Comparison of ENCODE assay signal across 11 cellular contexts in genomic region chr6:74343804-74344203, GRCh38.
A peak's percentile ranks its signal among the peaks of the same experiment; 100 is the strongest.
DNase-seq lines count a peak whose midpoint lies in the region; ATAC-seq, FAIRE-seq and TF ChIP-seq lines count a peak whose summit lies in the region.
"Had no signal": no experiment of that assay in that cellular context is flagged by ENCODE, and none has a peak within 500 bp of the region (broad histone marks: within the 10 kb centered on the region; RNA-seq: fewer than 3 reads in every experiment).

No MANE protein-coding gene starts in this region.

- POLR2A ChIA-PET in A549 (lab: Yijun Ruan, JAX), result no interaction called here

- FAIRE-seq in A549 (lab: Jason Lieb, UNC), result no peak

- H3K23ac ChIP-seq in mesendoderm (ENCODE audit: low read length), result no peak overlapping the region

- no peaks in the 10 kb centered on the region for H3K79me1 ChIP-seq in mesendoderm (ENCODE audit: low read length)

- TF ChIP-seq CTCF in A549 (IDR thresholded peaks at IDR 0.05) (peak; percentile 43), GM12872 (IDR thresholded peaks at IDR 0.05; ENCODE audit: insufficient read depth, low read depth, low read length) (peak; percentile 12; the same call in 1 of the 3 replicates), foreskin fibroblast (IDR thresholded peaks at IDR 0.05; ENCODE audit: low read depth, low read length) (peak; percentile 30)

- no peak for TF ChIP-seq EP300 in A549 (IDR thresholded peaks at IDR 0.05)

- H3K4me2 ChIP-seq in A549 (no peak overlapping the region), mesendoderm (ENCODE audit: low read length) (no peak overlapping the region)
- H3K4me2 ChIP-seq: BLaER1 had no signal

- no peak overlapping the region for H4K5ac ChIP-seq in mesendoderm (ENCODE audit: low read length)

- H3K27ac ChIP-seq in A549, result no peak overlapping the region
- H3K27ac ChIP-seq in mesendoderm (ENCODE audit: low read depth, low read length), result no peak overlapping the region
- H3K27ac ChIP-seq: adrenal gland, BLaER1 had no signal

- H4K8ac ChIP-seq in mesendoderm (ENCODE audit: low read depth, low read length), result no peak overlapping the region

- no peak overlapping the region for H3K18ac ChIP-seq in mesendoderm (ENCODE audit: low read length)

- no peak overlapping the region for H2BK15ac ChIP-seq in mesendoderm (replicated peaks; ENCODE audit: low read depth)

- H3K4ac ChIP-seq in mesendoderm (ENCODE audit: low read depth, low read length), result no peak overlapping the region

- peak; percentile 34 to 39; a peak in 2 of 5 replicates for TF ChIP-seq RAD21 in A549 (conservative IDR thresholded peaks at IDR 0.05 in 1 of 2, IDR thresholded peaks at IDR 0.05 in 1 of 2)

- no peak for TF ChIP-seq POLR2A in A549 (IDR thresholded peaks at IDR 0.05; ENCODE audit: low read length)

- H3K4me1 ChIP-seq in A549, result no peaks in the 10 kb centered on the region
- H3K4me1 ChIP-seq in mesendoderm (ENCODE audit: control insufficient read depth, low read depth, low read length), result no peaks in the 10 kb centered on the region
- H3K4me1 ChIP-seq: adrenal gland had no signal

- H2BK5ac ChIP-seq in mesendoderm (ENCODE audit: low read length), result no peak overlapping the region

- CTCF ChIA-PET in A549 (lab: Yijun Ruan, JAX), result interaction anchor here (0.6 to 2.2 kb wide), 6 partner anchors 372 to 872 kb away, joined by 3 to 10 read pairs (median 4); partner anchors contain the start of gene COL12A1

- H3K79me2 ChIP-seq in mesendoderm (ENCODE audit: control insufficient read depth, insufficient read depth, low read length), result no peaks in the 10 kb centered on the region

- H3K36me3 ChIP-seq in mesendoderm (ENCODE audit: control insufficient read depth, insufficient read depth, low read length), result no peaks in the 10 kb centered on the region
- H3K36me3 ChIP-seq: adrenal gland, BLaER1 had no signal

- no peaks in the 10 kb centered on the region for H3K27me3 ChIP-seq in mesendoderm (ENCODE audit: insufficient read depth, low read length, poor library complexity)
- H3K27me3 ChIP-seq: adrenal gland, BLaER1 had no signal

- no peak overlapping the region for H2BK120ac ChIP-seq in mesendoderm (ENCODE audit: low read depth, low read length)

- no peak overlapping the region for H2AK5ac ChIP-seq in mesendoderm (ENCODE audit: low read length)

- 6% methylated on average over 2 of the region's 3 CpGs for WGBS in A549 (ENCODE audit: missing lambda C conversion rate)
- no CpG with 5 or more reads among the region's 3 CpGs for WGBS in mesendoderm (ENCODE audit: extremely low coverage, insufficient coverage, low lambda C conversion rate)

- H3K4me3 ChIP-seq in A549 (no peak overlapping the region), foreskin fibroblast (ENCODE audit: low read depth in 1 of 2, low read length in 2 of 2) (no peak overlapping the region), mesendoderm (ENCODE audit: low read length) (no peak overlapping the region)
- H3K4me3 ChIP-seq: adrenal gland, BLaER1 had no signal

- ATAC-seq in A549 (no peak), GM18517 (IDR thresholded peaks at IDR 0.05; ENCODE audit: unreplicated experiment) (no peak), GM18511 (IDR thresholded peaks at IDR 0.05; ENCODE audit: unreplicated experiment) (no peak)
- ATAC-seq: activated CD8-positive, alpha-beta memory T cell treated with anti-CD3 and anti-CD28 coated beads, Interleukin-2, amount 10 ng/mL, durations not matched to agents 7 days and 5 days had no signal

- no peak overlapping the region for H3K56ac ChIP-seq in mesendoderm (ENCODE audit: low read length)

- H3K9ac ChIP-seq in mesendoderm (ENCODE audit: low read length), result no peak overlapping the region
- H3K9ac ChIP-seq: BLaER1 had no signal

- H3K9me3 ChIP-seq in A549, result no peaks in the 10 kb centered on the region
- H3K9me3 ChIP-seq: adrenal gland, BLaER1 had no signal

- DNase-seq in A549 (ENCODE audit: low read depth in 1 of 2, low spot score in 1 of 2) (peak; percentile 1 to 2), RPMI8226 (peak; percentile 10), foreskin fibroblast (peak in 1 of 2 donors; percentile 19), NCI-H2081 treated with DMSO at 0.1 percent for 48 hours (lab: John Stamatoyannopoulos, UW) (no peak), mesendoderm (no peak)
- DNase-seq: activated CD8-positive, alpha-beta memory T cell treated with anti-CD3 and anti-CD28 coated beads, Interleukin-2, amount 10 ng/mL, durations not matched to agents 7 days and 5 days; adrenal gland had no signal

TF ChIP-seq in A549, 52 proteins besides CTCF, POLR2A, EP300 and RAD21:
- TF ChIP-seq SMC3 (IDR thresholded peaks at IDR 0.05) (peak; percentile 43; the same call in 2 of the 3 replicates), ZFP36 (IDR thresholded peaks at IDR 0.05; ENCODE audit: borderline replicate concordance, partially characterized antibody) (no peak)

Comparison
In these comparisons a context has a peak if more than half of its experiments do, and no peak if none do; other contexts are left out.
1. DNase-seq: peak in A549 (2 of 2) and RPMI8226 (single experiment); none in NCI-H2081 treated with DMSO at 0.1 percent for 48 hours (single experiment) and mesendoderm (single experiment).
2. Peak in every context shown above with its lines, with median percentiles within 50 percentile points of each other: CTCF ChIP-seq.